Comparison of ENCODE assay signal across 8 cellular contexts in the genomic region with DNA sequence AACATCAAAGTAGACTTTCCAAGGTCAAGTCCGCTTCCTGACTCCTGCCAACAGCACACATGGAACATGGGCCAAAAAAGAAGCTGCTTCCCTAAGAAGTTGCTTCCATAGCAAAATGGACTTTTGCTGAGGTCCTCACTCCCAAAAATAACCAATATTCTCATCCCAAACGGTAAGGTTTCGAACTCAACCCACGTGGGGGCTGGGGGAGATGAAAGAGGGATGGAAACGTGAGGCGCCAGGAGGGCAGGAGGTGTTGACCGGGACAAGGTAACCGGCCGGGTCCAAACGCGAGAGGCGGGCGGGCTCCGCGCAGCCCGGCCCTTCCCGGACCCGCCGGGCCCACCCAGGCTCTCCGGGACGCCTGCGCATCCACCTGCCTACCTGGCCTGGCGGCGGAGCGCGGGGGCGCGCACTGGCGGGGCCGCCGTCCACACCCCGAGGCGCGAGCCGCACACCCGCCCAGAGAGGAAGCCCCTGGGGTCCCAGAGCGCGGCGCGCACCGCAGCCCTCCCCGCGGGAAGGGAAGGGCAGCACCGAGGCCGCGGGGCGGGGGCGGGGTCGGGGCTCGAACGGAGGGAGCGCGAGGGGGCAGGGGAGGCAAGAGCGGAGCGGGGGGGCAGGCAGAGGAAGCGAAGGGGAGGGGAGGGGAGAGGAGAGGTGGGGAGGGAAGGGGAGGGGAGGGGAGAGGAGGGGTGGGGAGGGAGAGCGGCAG. TPM values are rescaled to one million over a fixed set of nuclear protein-coding genes. Genes with fewer than 3 reads are reported as not detected.
DNase-seq lines count a peak whose midpoint lies in the region; ATAC-seq and TF ChIP-seq lines count a peak whose summit lies in the region.

No MANE protein-coding gene starts in this region.

- H3K4me3 ChIP-seq in muscle layer of duodenum (ENCODE audit: low read depth in 1 of 2, low read length in 2 of 2), result peak overlapping the region; percentile 79 to 94

- no peaks in the 10 kb centered on the region for H3K36me3 ChIP-seq in muscle layer of duodenum (ENCODE audit: control insufficient read depth in 1 of 2, insufficient read depth in 2 of 2, low read length in 2 of 2)

- no peaks in the 10 kb centered on the region for H3K9me3 Mint-ChIP-seq in endothelial cell (ENCODE audit: unreplicated experiment)

- H3K27ac Mint-ChIP-seq in endothelial cell (ENCODE audit: unreplicated experiment), result peak overlapping the region; percentile 87

- peak; percentile 76 for DNase-seq in NCI-H2227 (lab: John Stamatoyannopoulos, UW; ENCODE audit: unreplicated experiment)
- DNase-seq in activated CD8-positive, alpha-beta memory T cell treated with anti-CD3 and anti-CD28 coated beads for 1 hour (ENCODE audit: extremely low read depth in 1 of 2, low read depth in 1 of 2), result peak; percentile 24 to 46
- DNase-seq in endothelial cell (ENCODE audit: low spot score), result peak; percentile 56
- DNase-seq in stimulated activated CD8-positive, alpha-beta memory T cell treated with anti-CD3 and anti-CD28 coated beads, Interleukin-7, amount 100 ng/mL, for 4 hours (ENCODE audit: low read depth in 2 of 2), result peak; percentile 36 to 66
- DNase-seq in NOMO-1 treated with DMSO at 0.1 percent for 48 hours (lab: John Stamatoyannopoulos, UW; ENCODE audit: unreplicated experiment), result no peak

- H3K27me3 ChIP-seq in muscle layer of duodenum (ENCODE audit: low read depth, low read length), result no peaks in the 10 kb centered on the region

- peaks cover 19% of the 10 kb centered on the region for H3K36me3 Mint-ChIP-seq in endothelial cell (ENCODE audit: low read depth, unreplicated experiment)

- peak overlapping the region; percentile 60 for H3K27ac ChIP-seq in muscle layer of duodenum (ENCODE audit: low read length)

- ATAC-seq in GM18498 (IDR thresholded peaks at IDR 0.05; ENCODE audit: unreplicated experiment) (peak; percentile 23), HG02678 (IDR thresholded peaks at IDR 0.05; ENCODE audit: unreplicated experiment) (peak; percentile 27)

- H3K4me1 ChIP-seq in muscle layer of duodenum (ENCODE audit: control insufficient read depth in 1 of 2, insufficient read depth in 2 of 2, low read length in 2 of 2), result peaks cover 3 to 12% of the 10 kb centered on the region in 2 donors

- H3K9me3 ChIP-seq in muscle layer of duodenum (ENCODE audit: control insufficient read depth in 1 of 2, low read length in 2 of 2), result no peaks in the 10 kb centered on the region

- peaks cover 17% of the 10 kb centered on the region for H3K27me3 Mint-ChIP-seq in endothelial cell (ENCODE audit: unreplicated experiment)

- no peak for TF ChIP-seq CTCF in endothelial cell (IDR thresholded peaks at IDR 0.05; ENCODE audit: unreplicated experiment)

- H3K4me1 Mint-ChIP-seq in endothelial cell (ENCODE audit: unreplicated experiment), result peaks cover 47% of the 10 kb centered on the region

- peak overlapping the region; percentile 99 for H3K4me3 Mint-ChIP-seq in endothelial cell (ENCODE audit: unreplicated experiment)

RNA-seq across cellular contexts. Expression of gene LMBR1, which starts 0.7 kb away (rescaled TPM):
- 159 TPM for total RNA-seq in endothelial cell (ENCODE audit: unreplicated experiment)

RNA-seq across cellular contexts. Expression of gene NOM1, which starts 57.3 kb away (rescaled TPM):
- total RNA-seq in endothelial cell (ENCODE audit: unreplicated experiment), result 33.6 TPM
